Comparison of ENCODE assay signal across 13 cellular contexts in genomic region chr6:453152-453551, GRCh38.
DNase-seq lines count a peak whose midpoint lies in the region; ATAC-seq lines count a peak whose summit lies in the region.
"Had no signal": no experiment of that assay in that cellular context is flagged by ENCODE, and none has a peak within 500 bp of the region (broad histone marks: within the 10 kb centered on the region; RNA-seq: fewer than 3 reads in every experiment).

No MANE protein-coding gene starts in this region.

- DNase-seq in GM04504 (ENCODE audit: low read depth) (peak; percentile 5), SJCRH30 (peak; percentile 24 to 27), cardiac septum (ENCODE audit: low spot score) (peak; percentile 75), putamen (ENCODE audit: low spot score) (peak; percentile 82), NCI-H2107 treated with DMSO at 0.1 percent for 48 hours (lab: John Stamatoyannopoulos, UW; ENCODE audit: unreplicated experiment) (no peak), Karpas-422 (no peak)
- DNase-seq in activated CD8-positive, alpha-beta T cell treated with anti-CD3 and anti-CD28 coated beads, Interleukin-2, amount 10 ng/mL, durations not matched to agents 7 days and 5 days, result no peak
- DNase-seq in stimulated activated CD4-positive, alpha-beta T cell treated with anti-CD3 and anti-CD28 coated beads, Interleukin-4, amount 100 ng/mL, for 1 hour, result no peak
- DNase-seq: colonic mucosa; natural killer cell; NCI-H187 treated with DMSO at 0.1 percent for 48 hours; stimulated activated CD4-positive, alpha-beta T cell treated with anti-CD3 and anti-CD28 coated beads, Interleukin-2, amount 100 ng/mL, for 24 hours had no signal

- no peak overlapping the region for H3K9ac ChIP-seq in Karpas-422 (ENCODE audit: low read length)

- no peak overlapping the region for H3K27ac Mint-ChIP-seq in activated CD8-positive, alpha-beta T cell treated with anti-CD3 and anti-CD28 coated beads, Interleukin-2, amount 10 ng/mL, durations not matched to agents 7 days and 5 days
- H3K27ac Mint-ChIP-seq: natural killer cell had no signal

- H3K27me3 ChIP-seq in SJCRH30 (no peaks in the 10 kb centered on the region), Karpas-422 (ENCODE audit: low read length) (no peaks in the 10 kb centered on the region)
- H3K27me3 ChIP-seq: colonic mucosa had no signal

- no peak overlapping the region for H3K4me3 Mint-ChIP-seq in activated CD8-positive, alpha-beta T cell treated with anti-CD3 and anti-CD28 coated beads, Interleukin-2, amount 10 ng/mL, durations not matched to agents 7 days and 5 days
- H3K4me3 Mint-ChIP-seq: natural killer cell had no signal

- no peaks in the 10 kb centered on the region for H3K9me3 Mint-ChIP-seq in activated CD8-positive, alpha-beta T cell treated with anti-CD3 and anti-CD28 coated beads, Interleukin-2, amount 10 ng/mL, durations not matched to agents 7 days and 5 days (ENCODE audit: insufficient read depth)
- H3K9me3 Mint-ChIP-seq: natural killer cell had no signal

- H3K4me3 ChIP-seq in SJCRH30 (no peak overlapping the region), Karpas-422 (ENCODE audit: low read length) (no peak overlapping the region)
- H3K4me3 ChIP-seq: colonic mucosa had no signal

- H3K36me3 ChIP-seq in SJCRH30 (no peaks in the 10 kb centered on the region), Karpas-422 (ENCODE audit: insufficient read depth, low read length) (no peaks in the 10 kb centered on the region)
- H3K36me3 ChIP-seq: colonic mucosa had no signal

- POLR2A ChIA-PET in activated CD8-positive, alpha-beta T cell treated with anti-CD3 and anti-CD28 coated beads, Interleukin-2, amount 10 ng/mL, durations not matched to agents 7 days and 5 days (lab: Charles Lee), result interaction anchor here (1.0 kb wide), 1 partner anchor 61 kb away, joined by 4 read pairs; the partner anchor contains the start of gene IRF4

- no peaks in the 10 kb centered on the region for H3K27me3 Mint-ChIP-seq in activated CD8-positive, alpha-beta T cell treated with anti-CD3 and anti-CD28 coated beads, Interleukin-2, amount 10 ng/mL, durations not matched to agents 7 days and 5 days (ENCODE audit: low read depth)

- H3K36me3 Mint-ChIP-seq in activated CD8-positive, alpha-beta T cell treated with anti-CD3 and anti-CD28 coated beads, Interleukin-2, amount 10 ng/mL, durations not matched to agents 7 days and 5 days (ENCODE audit: low read depth), result peaks cover 2% of the 10 kb centered on the region
- H3K36me3 Mint-ChIP-seq: natural killer cell had no signal

- no peak overlapping the region for H2AFZ ChIP-seq in Karpas-422 (ENCODE audit: low read length)

- intact Hi-C loops in cardiac septum (cut with DNase I), result no loop called here

- no peaks in the 10 kb centered on the region for H3K9me2 ChIP-seq in Karpas-422 (replicated peaks; ENCODE audit: insufficient read depth, low read length)

- H3K4me1 ChIP-seq in SJCRH30 (no peaks in the 10 kb centered on the region), Karpas-422 (ENCODE audit: low read length) (no peaks in the 10 kb centered on the region)
- H3K4me1 ChIP-seq: colonic mucosa had no signal

- CTCF ChIA-PET in activated CD8-positive, alpha-beta T cell treated with anti-CD3 and anti-CD28 coated beads, Interleukin-2, amount 10 ng/mL, durations not matched to agents 7 days and 5 days (lab: Charles Lee), result no interaction called here

- no peaks in the 10 kb centered on the region for H4K20me1 ChIP-seq in Karpas-422 (ENCODE audit: insufficient read depth, low read depth, low read length)

- H3K4me2 ChIP-seq in Karpas-422 (ENCODE audit: low read depth, low read length, poor library complexity, severe bottlenecking), result no peak overlapping the region

- peaks cover 25% of the 10 kb centered on the region for H3K4me1 Mint-ChIP-seq in activated CD8-positive, alpha-beta T cell treated with anti-CD3 and anti-CD28 coated beads, Interleukin-2, amount 10 ng/mL, durations not matched to agents 7 days and 5 days (ENCODE audit: low read depth)
- H3K4me1 Mint-ChIP-seq: natural killer cell had no signal

- H3K27ac ChIP-seq in SJCRH30 (no peak overlapping the region), Karpas-422 (ENCODE audit: low read length) (no peak overlapping the region)
- H3K27ac ChIP-seq: colonic mucosa had no signal

- no peaks in the 10 kb centered on the region for H3K79me2 ChIP-seq in Karpas-422 (ENCODE audit: low read length)

- H3K9me3 ChIP-seq in SJCRH30 (replicated peaks) (no peaks in the 10 kb centered on the region), Karpas-422 (ENCODE audit: low read length) (no peaks in the 10 kb centered on the region)
- H3K9me3 ChIP-seq: colonic mucosa had no signal

- no peak for ATAC-seq in activated CD8-positive, alpha-beta T cell treated with anti-CD3 and anti-CD28 coated beads, Interleukin-2, amount 10 ng/mL, durations not matched to agents 7 days and 5 days
- ATAC-seq: natural killer cell, Panc1 had no signal

Comparison
In these comparisons a context has a peak if more than half of its experiments do, and no peak if none do; other contexts are left out.
1. DNase-seq: peak in GM04504 (single experiment), SJCRH30 (2 of 2), cardiac septum (single experiment) and putamen (single experiment); none in NCI-H2107 treated with DMSO at 0.1 percent for 48 hours (single experiment), Karpas-422 (single experiment), activated CD8-positive, alpha-beta T cell treated with anti-CD3 and anti-CD28 coated beads, Interleukin-2, amount 10 ng/mL, durations not matched to agents 7 days and 5 days (single experiment) and stimulated activated CD4-positive, alpha-beta T cell treated with anti-CD3 and anti-CD28 coated beads, Interleukin-4, amount 100 ng/mL, for 1 hour (single experiment).